In genomic region chr16:57648590-57649442, GRCh38 we compare ENCODE assay signal across 8 cellular contexts. TPM values are rescaled to one million over a fixed set of nuclear protein-coding genes. Genes with fewer than 3 reads are reported as not detected.
A peak's percentile ranks its signal among the peaks of the same experiment; 100 is the strongest.
DNase-seq lines count a peak whose midpoint lies in the region; ATAC-seq and TF ChIP-seq lines count a peak whose summit lies in the region.

No MANE protein-coding gene starts in this region.

- peak; percentile 100 for TF ChIP-seq CTCF in GM10248 (IDR thresholded peaks at IDR 0.05; ENCODE audit: control extremely low read depth, extremely low read depth, low read depth, missing control alignments)

- CTCF ChIA-PET in GM10248 (lab: Yijun Ruan, JAX) = interaction anchor here (0.6 to 8.5 kb wide), 49 partner anchors 8 to 356 kb away, joined by 3 to 219 read pairs (median 5); partner anchors contain the start of genes ADGRG1, ADGRG3, ADGRG5 and KATNB1

- POLR2A ChIA-PET in GM10248 (lab: Yijun Ruan, JAX) = no interaction called here

- peak; percentile 51 for ATAC-seq in HG03039 (IDR thresholded peaks at IDR 0.05; ENCODE audit: unreplicated experiment)
- peak; percentile 69 to 80 for ATAC-seq in activated CD4-positive, CD25-positive, alpha-beta regulatory T cell treated with anti-CD3 and anti-CD28 coated beads, Interleukin-2, amount 50 U/mL, for 24 hours
- peak; percentile 83 for ATAC-seq in left colon
- no peak for ATAC-seq in GM21423 (IDR thresholded peaks at IDR 0.05; ENCODE audit: unreplicated experiment)

- DNase-seq in GM10248 (ENCODE audit: extremely low spot score) (peak; percentile 92), NCI-H226 (peak; percentile 52), left colon (peak; percentile 64 to 83)
- DNase-seq in central memory CD4-positive, alpha-beta T cell = peak; percentile 76
- DNase-seq in stimulated activated CD4-positive, alpha-beta T cell treated with anti-CD3 and anti-CD28 coated beads, Interleukin-2, amount 100 ng/mL, for 48 hours = peak; percentile 91 to 92

- intact Hi-C loops in left colon (cut with DNase I, micrococcal nuclease) = loop anchor here (5.0 to 10.0 kb wide), 2 partner anchors 54 to 57 kb away; no protein-coding TSS in a partner anchor

RNA-seq across cellular contexts. Expression of gene ADGRG3, which starts 19.3 kb away (rescaled TPM):
- total RNA-seq in left colon = 1 to 10 TPM in 1 of 2 donors, under 1 TPM in 1; 0.98 to 1.4 TPM

RNA-seq across cellular contexts. Expression of gene ADGRG1, which starts 20.4 kb away (rescaled TPM):
- 100 to 1,000 TPM in 1 of 2 donors, 10 to 100 TPM in 1; 81.2 to 111 TPM for total RNA-seq in left colon

RNA-seq across cellular contexts. Expression of gene DRC7, which starts 45.8 kb away (rescaled TPM):
- not detected for total RNA-seq in left colon
